Comparison of ENCODE assay signal across 10 cellular contexts in the genomic region with DNA sequence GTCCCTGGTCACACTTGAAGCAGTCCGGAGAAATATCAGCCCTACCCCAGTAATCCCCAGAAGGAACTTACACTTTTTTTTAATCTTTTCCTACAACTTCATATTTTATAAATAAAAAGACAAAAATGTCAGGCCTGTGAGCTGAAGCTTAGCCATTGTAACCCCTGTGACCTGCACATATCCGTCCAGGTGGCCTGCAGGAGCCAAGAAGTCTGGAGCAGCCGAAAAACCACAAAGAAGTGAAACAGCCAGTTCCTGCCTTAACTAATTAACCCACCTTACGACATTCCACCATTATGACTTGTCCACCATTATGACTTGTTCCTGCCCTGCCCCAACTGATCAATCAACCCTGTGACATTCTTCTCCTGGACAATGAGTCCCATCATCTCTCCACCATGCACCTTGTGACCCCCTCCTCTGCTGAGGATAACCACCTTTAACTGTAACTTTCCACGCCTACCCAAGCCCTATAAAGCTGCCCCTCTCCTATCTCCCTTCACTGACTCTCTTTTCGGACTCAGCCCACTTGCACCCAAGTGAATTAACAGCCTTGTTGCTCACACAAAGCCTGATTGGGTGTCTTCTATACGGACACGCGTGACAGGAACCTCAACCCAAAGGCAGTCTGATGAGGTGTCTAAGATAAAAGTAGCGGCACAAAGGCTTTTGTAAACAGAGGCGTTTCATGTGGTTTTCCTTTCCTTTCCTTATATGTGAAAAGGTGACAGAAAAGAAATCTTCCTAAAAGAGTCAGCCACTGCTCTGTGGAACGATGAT. TPM values are rescaled to one million over a fixed set of nuclear protein-coding genes. Genes with fewer than 3 reads are reported as not detected.
A peak's percentile ranks its signal among the peaks of the same experiment; 100 is the strongest.
DNase-seq lines count a peak whose midpoint lies in the region; ATAC-seq and TF ChIP-seq lines count a peak whose summit lies in the region.
"Not testable (repeated sequence)": the region's sequence is repeated elsewhere in the genome, so short reads cannot be mapped to it uniquely, and the experiment has no call there.
"Had no signal": no experiment of that assay in that cellular context is flagged by ENCODE, and none has a peak within 500 bp of the region (broad histone marks: within the 10 kb centered on the region; RNA-seq: fewer than 3 reads in every experiment).

No MANE protein-coding gene starts in this region.

- H3K27me3 ChIP-seq in rectal smooth muscle tissue (ENCODE audit: control insufficient read depth, insufficient read depth, low read length) = not testable (repeated sequence)

- not testable (repeated sequence) for TF ChIP-seq CTCF in C4-2B (conservative IDR thresholded peaks at IDR 0.05)

- H3K36me3 Mint-ChIP-seq in activated T-cell treated with anti-CD3 and anti-CD28 coated beads, Interleukin-2, amount 50 U/mL, for 4 hours (ENCODE audit: insufficient read depth); immature natural killer cell: not testable (repeated sequence)

- H3K9ac ChIP-seq in rectal smooth muscle tissue (ENCODE audit: low read length) = peak overlapping the region; percentile 97

- H3K4me1 Mint-ChIP-seq in activated T-cell treated with anti-CD3 and anti-CD28 coated beads, Interleukin-2, amount 50 U/mL, for 4 hours (ENCODE audit: low read depth) = peaks cover 24% of the 10 kb centered on the region
- H3K4me1 Mint-ChIP-seq in immature natural killer cell = peaks cover 16 to 36% of the 10 kb centered on the region in 2 donors

- H3K27ac ChIP-seq in C4-2B (peak overlapping the region; percentile 100), rectal smooth muscle tissue (ENCODE audit: low read depth, low read length) (peak overlapping the region; percentile 100)

- peak overlapping the region; percentile 92 to 100 (median 98) for H3K27ac Mint-ChIP-seq in immature natural killer cell

- in situ Hi-C loops in KBM-7 (cut with MboI; ENCODE audit: low pct_unique_long_range_greater_than_20kb, low sequenced_read_pairs) = not testable (repeated sequence)

- DNase-seq in KBM-7 (peak; percentile 27), T-helper 2 cell (peak in 4 of 5 experiments; percentile 22 to 91 (median 65)), cerebellar cortex (ENCODE audit: low spot score) (peak; percentile 86), immature natural killer cell (peak; percentile 55 to 71 (median 66))
- peak; percentile 53 for DNase-seq in activated T-cell treated with anti-CD3 and anti-CD28 coated beads, Interleukin-2, amount 50 U/mL, for 4 hours
- peak in 5 of 6 experiments; percentile 48 to 89 (median 67) for DNase-seq in stimulated activated naive CD4-positive, alpha-beta T cell (lab: John Stamatoyannopoulos, UW)

- H3K27me3 Mint-ChIP-seq in activated T-cell treated with anti-CD3 and anti-CD28 coated beads, Interleukin-2, amount 50 U/mL, for 4 hours (ENCODE audit: low read depth) = not testable (repeated sequence)
- H3K27me3 Mint-ChIP-seq in immature natural killer cell (ENCODE audit: low read depth in 3 of 3) = peaks cover 7 to 11% (median 10%) of the 10 kb centered on the region in 3 donors

- H3K4me3 ChIP-seq in rectal smooth muscle tissue (ENCODE audit: low read length) = peak overlapping the region; percentile 95

- H3K36me3 ChIP-seq in rectal smooth muscle tissue (ENCODE audit: control insufficient read depth, insufficient read depth, low read length) = not testable (repeated sequence)

- ATAC-seq in activated T-cell treated with anti-CD3 and anti-CD28 coated beads, Interleukin-2, amount 50 U/mL, for 4 hours = peak in 1 of 2 donors; percentile 23

- H3K4me3 Mint-ChIP-seq in activated T-cell treated with anti-CD3 and anti-CD28 coated beads, Interleukin-2, amount 50 U/mL, for 4 hours = peak overlapping the region; percentile 85
- H3K4me3 Mint-ChIP-seq in immature natural killer cell = peak overlapping the region; percentile 92 to 98 (median 96)

- not testable (repeated sequence) for H3K4me1 ChIP-seq in rectal smooth muscle tissue (ENCODE audit: control insufficient read depth, insufficient read depth, low read length)

- not testable (repeated sequence) for H3K9me3 Mint-ChIP-seq in activated T-cell treated with anti-CD3 and anti-CD28 coated beads, Interleukin-2, amount 50 U/mL, for 4 hours; immature natural killer cell

RNA-seq across cellular contexts. Expression of a gene that starts 20.3 kb away (rescaled TPM):
- under 1 TPM in 1 of 3 donors, not detected in 2; 0.05 TPM for total RNA-seq in activated T-cell treated with anti-CD3 and anti-CD28 coated beads, Interleukin-2, amount 50 U/mL, for 4 hours
- polyA plus RNA-seq in immature natural killer cell = not detected
- total RNA-seq: GM23338, left cardiac atrium had no signal
- polyA plus RNA-seq: GM23338 had no signal

RNA-seq across cellular contexts. Expression of a gene that starts 48.3 kb away (rescaled TPM):
- total RNA-seq in activated T-cell treated with anti-CD3 and anti-CD28 coated beads, Interleukin-2, amount 50 U/mL, for 4 hours = not detected
- not detected for polyA plus RNA-seq in immature natural killer cell
- total RNA-seq: GM23338, left cardiac atrium had no signal
- polyA plus RNA-seq: GM23338 had no signal

Comparison
In these comparisons a context has a peak if more than half of its experiments do, and no peak if none do; other contexts are left out.
1. DNase-seq: peak in every context shown above with its lines; median percentile 86 in cerebellar cortex; 67 in stimulated activated naive CD4-positive, alpha-beta T cell; 66 in immature natural killer cell; 65 in T-helper 2 cell; 53 in activated T-cell treated with anti-CD3 and anti-CD28 coated beads, Interleukin-2, amount 50 U/mL, for 4 hours; 27 in KBM-7.